Comparison of ENCODE assay signal across 1 cellular context in genomic region chr11:61090092-61090491, GRCh38.
TF ChIP-seq lines count a peak whose summit lies in the region.

No MANE protein-coding gene starts in this region.

TF ChIP-seq in K562, 482 proteins besides CTCF, POLR2A, EP300 and RAD21:
- TF ChIP-seq, protein P1, sequence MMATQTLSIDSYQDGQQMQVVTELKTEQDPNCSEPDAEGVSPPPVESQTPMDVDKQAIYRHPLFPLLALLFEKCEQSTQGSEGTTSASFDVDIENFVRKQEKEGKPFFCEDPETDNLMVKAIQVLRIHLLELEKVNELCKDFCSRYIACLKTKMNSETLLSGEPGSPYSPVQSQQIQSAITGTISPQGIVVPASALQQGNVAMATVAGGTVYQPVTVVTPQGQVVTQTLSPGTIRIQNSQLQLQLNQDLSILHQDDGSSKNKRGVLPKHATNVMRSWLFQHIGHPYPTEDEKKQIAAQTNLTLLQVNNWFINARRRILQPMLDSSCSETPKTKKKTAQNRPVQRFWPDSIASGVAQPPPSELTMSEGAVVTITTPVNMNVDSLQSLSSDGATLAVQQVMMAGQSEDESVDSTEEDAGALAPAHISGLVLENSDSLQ (IDR thresholded peaks at IDR 0.05): peak; percentile 54
- TF ChIP-seq ZNF740 (CRISPR knock-in tag; IDR thresholded peaks at IDR 0.05) (peak; percentile 78), ZNF740 (tag; IDR thresholded peaks at IDR 0.05) (no peak), BCOR (IDR thresholded peaks at IDR 0.05) (peak; percentile 84), ZNF436 (CRISPR knock-in tag; IDR thresholded peaks at IDR 0.05) (peak; percentile 89), ZFP36 (IDR thresholded peaks at IDR 0.05; ENCODE audit: low read depth, low read length, partially characterized antibody) (peak; percentile 99), ZNF24 (IDR thresholded peaks at IDR 0.05) (peak; percentile 38; the same call in 1 of the 2 replicates), SRSF9 (IDR thresholded peaks at IDR 0.05; ENCODE audit: borderline replicate concordance, low read depth, low read length) (no peak), SMARCA5 (IDR thresholded peaks at IDR 0.05) (peak; percentile 62; the same call in 1 of the 2 replicates), ZNF140 (CRISPR knock-in tag; IDR thresholded peaks at IDR 0.05) (no peak), KDM1A (IDR thresholded peaks at IDR 0.05) (peak in 1 of 2 experiments; percentile 56; a peak in 1 of 4 replicates), IFI16 (CRISPR knock-in tag; IDR thresholded peaks at IDR 0.05) (no peak), KAT8 (IDR thresholded peaks at IDR 0.05; ENCODE audit: low read depth) (no peak), TEAD4 (IDR thresholded peaks at IDR 0.05; ENCODE audit: low read length) (no peak), TEAD4 (CRISPR knock-in tag; IDR thresholded peaks at IDR 0.05; ENCODE audit: borderline replicate concordance) (peak; percentile 40; the same call in 1 of the 2 replicates), RCOR1 (IDR thresholded peaks at IDR 0.05; ENCODE audit: borderline replicate concordance in 1 of 2, low read depth in 2 of 2, low read length in 2 of 2) (0 out of 4 replicates have a peak, but pooled peaks of 1 of the 2 experiments have one; percentile 32), RBM25 (IDR thresholded peaks at IDR 0.05; ENCODE audit: low read depth, low read length, severe bottlenecking) (peak; percentile 95), PTBP1 (IDR thresholded peaks at IDR 0.05; ENCODE audit: low read depth, low read length) (0 out of 2 replicates have a peak, but pooled peaks have one; percentile 62)
- TF ChIP-seq, protein P2, sequence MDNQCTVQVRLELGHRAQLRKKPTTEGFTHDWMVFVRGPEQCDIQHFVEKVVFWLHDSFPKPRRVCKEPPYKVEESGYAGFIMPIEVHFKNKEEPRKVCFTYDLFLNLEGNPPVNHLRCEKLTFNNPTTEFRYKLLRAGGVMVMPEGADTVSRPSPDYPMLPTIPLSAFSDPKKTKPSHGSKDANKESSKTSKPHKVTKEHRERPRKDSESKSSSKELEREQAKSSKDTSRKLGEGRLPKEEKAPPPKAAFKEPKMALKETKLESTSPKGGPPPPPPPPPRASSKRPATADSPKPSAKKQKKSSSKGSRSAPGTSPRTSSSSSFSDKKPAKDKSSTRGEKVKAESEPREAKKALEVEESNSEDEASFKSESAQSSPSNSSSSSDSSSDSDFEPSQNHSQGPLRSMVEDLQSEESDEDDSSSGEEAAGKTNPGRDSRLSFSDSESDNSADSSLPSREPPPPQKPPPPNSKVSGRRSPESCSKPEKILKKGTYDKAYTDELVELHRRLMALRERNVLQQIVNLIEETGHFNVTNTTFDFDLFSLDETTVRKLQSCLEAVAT (IDR thresholded peaks at IDR 0.05): no peak
- TF ChIP-seq, protein P3, sequence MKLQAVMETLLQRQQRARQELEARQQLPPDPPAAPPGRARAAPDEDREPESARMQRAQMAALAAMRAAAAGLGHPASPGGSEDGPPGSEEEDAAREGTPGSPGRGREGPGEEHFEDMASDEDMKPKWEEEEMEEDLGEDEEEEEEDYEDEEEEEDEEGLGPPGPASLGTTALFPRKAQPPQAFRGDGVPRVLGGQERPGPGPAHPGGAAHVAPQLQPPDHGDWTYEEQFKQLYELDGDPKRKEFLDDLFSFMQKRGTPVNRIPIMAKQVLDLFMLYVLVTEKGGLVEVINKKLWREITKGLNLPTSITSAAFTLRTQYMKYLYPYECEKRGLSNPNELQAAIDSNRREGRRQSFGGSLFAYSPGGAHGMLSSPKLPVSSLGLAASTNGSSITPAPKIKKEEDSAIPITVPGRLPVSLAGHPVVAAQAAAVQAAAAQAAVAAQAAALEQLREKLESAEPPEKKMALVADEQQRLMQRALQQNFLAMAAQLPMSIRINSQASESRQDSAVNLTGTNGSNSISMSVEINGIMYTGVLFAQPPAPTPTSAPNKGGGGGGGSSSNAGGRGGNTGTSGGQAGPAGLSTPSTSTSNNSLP (IDR thresholded peaks at IDR 0.05; ENCODE audit: borderline replicate concordance, low read depth, low read length): no peak
